1 cellular context compared by ENCODE assay signal in genomic region chr3:53236112-53236841, GRCh38.
A peak's percentile ranks its signal among the peaks of the same experiment; 100 is the strongest.
TF ChIP-seq lines count a peak whose summit lies in the region.

No MANE protein-coding gene starts in this region.

TF ChIP-seq in K562, 482 proteins besides CTCF, POLR2A, EP300 and RAD21 (continued from another document and continues in another):
- TF ChIP-seq E2F6 (IDR thresholded peaks at IDR 0.05; ENCODE audit: borderline replicate concordance in 1 of 2, extremely low read depth in 1 of 2, insufficient read depth in 1 of 2, insufficient read length in 1 of 2, low read depth in 1 of 2, low read length in 1 of 2, poor library complexity in 1 of 2, severe bottlenecking in 1 of 2) = no peak
- no peak for TF ChIP-seq PTTG1 (tag; IDR thresholded peaks at IDR 0.05; ENCODE audit: low read depth)
- TF ChIP-seq HNRNPLL (IDR thresholded peaks at IDR 0.05; ENCODE audit: low read depth, low read length, poor library complexity, severe bottlenecking) = no peak
- TF ChIP-seq AFF1 (IDR thresholded peaks at IDR 0.05; ENCODE audit: low read depth in 1 of 2, partially characterized antibody in 2 of 2) = no peak
- TF ChIP-seq ZNF609 (CRISPR knock-in tag; IDR thresholded peaks at IDR 0.05; ENCODE audit: borderline replicate concordance) = no peak
- no peak for TF ChIP-seq NFATC3 (IDR thresholded peaks at IDR 0.05)
- no peak for TF ChIP-seq SPI1 (IDR thresholded peaks at IDR 0.05; ENCODE audit: borderline replicate concordance, low read depth, low read length)
- TF ChIP-seq SP2 (IDR thresholded peaks at IDR 0.05; ENCODE audit: extremely low read depth, low read depth, low read length, poor library complexity, severe bottlenecking) = no peak
- no peak for TF ChIP-seq CEBPB (tag; IDR thresholded peaks at IDR 0.05)
- TF ChIP-seq SMARCA4 (IDR thresholded peaks at IDR 0.05) = no peak
- no peak for TF ChIP-seq MTA1 (IDR thresholded peaks at IDR 0.05; ENCODE audit: borderline replicate concordance)
- TF ChIP-seq STAG1 (CRISPR knock-in tag; IDR thresholded peaks at IDR 0.05; ENCODE audit: borderline replicate concordance) = no peak
- TF ChIP-seq CLOCK (CRISPR knock-in tag; IDR thresholded peaks at IDR 0.05; ENCODE audit: borderline replicate concordance) = no peak
- no peak for TF ChIP-seq KLF10 (CRISPR knock-in tag; IDR thresholded peaks at IDR 0.05)
- TF ChIP-seq CHD4 (IDR thresholded peaks at IDR 0.05; ENCODE audit: insufficient read depth, insufficient replicate concordance, low read depth, low read length, poor library complexity, severe bottlenecking) = no peak
- peak; percentile 95 for TF ChIP-seq MAFK (IDR thresholded peaks at IDR 0.05; ENCODE audit: low read length)
- TF ChIP-seq ZNF586 (CRISPR knock-in tag; conservative IDR thresholded peaks at IDR 0.05) = no peak
- peak; percentile 43; the same call in 1 of the 2 replicates for TF ChIP-seq ATF4 (CRISPR knock-in tag; IDR thresholded peaks at IDR 0.05)
- no peak for TF ChIP-seq ZNF324 (CRISPR knock-in tag; IDR thresholded peaks at IDR 0.05)
- TF ChIP-seq ZNF830 (CRISPR knock-in tag; IDR thresholded peaks at IDR 0.05) = 0 out of 2 replicates have a peak, but pooled peaks have one; percentile 44
- no peak for TF ChIP-seq ZFP91 (CRISPR knock-in tag; IDR thresholded peaks at IDR 0.05)
- TF ChIP-seq LARP7 (IDR thresholded peaks at IDR 0.05) = no peak
- no peak for TF ChIP-seq SMAD3 (CRISPR knock-in tag; conservative IDR thresholded peaks at IDR 0.05)
- TF ChIP-seq TRIM24 (IDR thresholded peaks at IDR 0.05) = no peak
- no peak for TF ChIP-seq MTA2 (IDR thresholded peaks at IDR 0.05; ENCODE audit: low read depth)
- no peak for TF ChIP-seq KDM5B (IDR thresholded peaks at IDR 0.05; ENCODE audit: insufficient replicate concordance, low read depth, low read length)
- no peak for TF ChIP-seq MCM5 (IDR thresholded peaks at IDR 0.05; ENCODE audit: low read depth)
- peak; percentile 96 for TF ChIP-seq C11orf30 (IDR thresholded peaks at IDR 0.05; ENCODE audit: low read depth)
- no peak for TF ChIP-seq ELK3 (CRISPR knock-in tag; IDR thresholded peaks at IDR 0.05)
- no peak for TF ChIP-seq MCM7 (IDR thresholded peaks at IDR 0.05)
- no peak for TF ChIP-seq XRCC5 (IDR thresholded peaks at IDR 0.05; ENCODE audit: low read depth, low read length)
- TF ChIP-seq COPS2 (conservative IDR thresholded peaks at IDR 0.05) = no peak
- TF ChIP-seq ZNF311 (CRISPR knock-in tag; IDR thresholded peaks at IDR 0.05) = 0 out of 2 replicates have a peak, but pooled peaks have one; percentile 45
- TF ChIP-seq BRD4 (IDR thresholded peaks at IDR 0.05) = no peak
- peak; percentile 98 for TF ChIP-seq MAFG (tag; conservative IDR thresholded peaks at IDR 0.05)
- TF ChIP-seq JUNB (CRISPR knock-in tag; conservative IDR thresholded peaks at IDR 0.05) = 0 out of 2 replicates have a peak, but pooled peaks have one; percentile 25
- TF ChIP-seq KLF13 (tag; IDR thresholded peaks at IDR 0.05; ENCODE audit: borderline replicate concordance, low read depth) = no peak
- TF ChIP-seq MCM3 (IDR thresholded peaks at IDR 0.05) = no peak
- TF ChIP-seq RBBP5 (IDR thresholded peaks at IDR 0.05; ENCODE audit: borderline replicate concordance, insufficient read depth, low read length, poor library complexity, severe bottlenecking) = no peak
- TF ChIP-seq PHB (CRISPR knock-in tag; IDR thresholded peaks at IDR 0.05) = no peak
- no peak for TF ChIP-seq YBX1 (IDR thresholded peaks at IDR 0.05)
- no peak for TF ChIP-seq RHOXF2B (CRISPR knock-in tag; conservative IDR thresholded peaks at IDR 0.05)
- TF ChIP-seq RBM15 (IDR thresholded peaks at IDR 0.05; ENCODE audit: insufficient read depth, low read length) = no peak
- no peak for TF ChIP-seq CEBPG (CRISPR knock-in tag; IDR thresholded peaks at IDR 0.05)
- no peak for TF ChIP-seq CEBPG (tag; conservative IDR thresholded peaks at IDR 0.05 in 1 of 2, IDR thresholded peaks at IDR 0.05 in 1 of 2)
- no peak for TF ChIP-seq ZNF445 (CRISPR knock-in tag; IDR thresholded peaks at IDR 0.05; ENCODE audit: low read depth)
- TF ChIP-seq CBX5 (IDR thresholded peaks at IDR 0.05; ENCODE audit: borderline replicate concordance, low read depth) = no peak
- TF ChIP-seq ZNF507 (tag; conservative IDR thresholded peaks at IDR 0.05) = no peak
